In the genomic region with DNA sequence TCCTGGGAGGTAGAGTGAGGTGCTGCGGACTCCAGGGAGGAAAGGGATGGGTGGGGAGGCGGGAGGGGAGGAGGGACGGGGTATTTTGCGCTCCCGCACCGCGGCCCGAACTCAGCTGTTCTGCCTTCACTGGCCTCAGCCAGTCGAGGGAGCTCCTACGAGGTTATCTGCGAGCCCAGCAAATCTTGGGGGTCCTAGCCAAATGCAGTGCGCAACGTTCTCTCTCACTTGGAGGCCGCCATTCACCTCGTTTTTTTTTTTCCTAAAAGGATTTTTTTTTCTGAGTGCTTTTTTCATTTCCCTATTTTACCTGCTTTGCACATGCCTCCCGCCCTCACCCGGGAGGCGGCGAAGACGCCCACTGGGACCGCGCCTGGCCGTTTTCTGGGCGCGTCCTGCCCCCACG, we compare ENCODE assay signal across 7 cellular contexts. TPM values are rescaled to one million over a fixed set of nuclear protein-coding genes. Genes with fewer than 3 reads are reported as not detected.
DNase-seq lines count a peak whose midpoint lies in the region; ATAC-seq and TF ChIP-seq lines count a peak whose summit lies in the region.

No MANE protein-coding gene starts in this region.

- peak overlapping the region; percentile 93 for H3K27ac ChIP-seq in VCaP
- H3K27ac ChIP-seq in foreskin keratinocyte = peak overlapping the region; percentile 84
- peak overlapping the region; percentile 88 for H3K27ac ChIP-seq in skeletal muscle tissue (ENCODE audit: low read depth, low read length)

- TF ChIP-seq CTCF in VCaP (conservative IDR thresholded peaks at IDR 0.05) (no peak), foreskin keratinocyte (conservative IDR thresholded peaks at IDR 0.05) (no peak)

- peak; percentile 2 for ATAC-seq in HG02571 (IDR thresholded peaks at IDR 0.05; ENCODE audit: unreplicated experiment)
- ATAC-seq in foreskin keratinocyte = no peak
- ATAC-seq in activated CD4-positive, CD25-positive, alpha-beta regulatory T cell treated with anti-CD3 and anti-CD28 coated beads, Interleukin-2, amount 50 U/mL, for 24 hours = no peak

- H3K27me3 ChIP-seq in foreskin keratinocyte (peaks cover 18% of the 10 kb centered on the region), skeletal muscle tissue (ENCODE audit: control insufficient read depth in 3 of 3, insufficient read depth in 3 of 3, low read length in 3 of 3) (peaks cover 0 to 19% (median 4%) of the 10 kb centered on the region in 3 donors)

- peak overlapping the region; percentile 48 to 74 (median 73) for H3K4me3 ChIP-seq in skeletal muscle tissue (ENCODE audit: low read length in 3 of 3)

- DNase-seq in foreskin keratinocyte (no peak), putamen (ENCODE audit: low spot score) (no peak), cerebellar nuclear complex (lab: John Stamatoyannopoulos, UW) (no peak)

- no peaks in the 10 kb centered on the region for H3K9me3 ChIP-seq in skeletal muscle tissue (ENCODE audit: control insufficient read depth in 3 of 3, low read length in 3 of 3)

- peaks cover 5 to 9% (median 5%) of the 10 kb centered on the region in 3 donors for H3K36me3 ChIP-seq in skeletal muscle tissue (ENCODE audit: control insufficient read depth in 3 of 3, insufficient read depth in 3 of 3, low read length in 3 of 3)

- H3K4me1 ChIP-seq in foreskin keratinocyte (peaks cover 6% of the 10 kb centered on the region), skeletal muscle tissue (ENCODE audit: control insufficient read depth in 3 of 3, insufficient read depth in 3 of 3, low read length in 3 of 3) (peaks cover 28 to 42% (median 36%) of the 10 kb centered on the region in 3 donors)

- H3K9ac ChIP-seq in skeletal muscle tissue (ENCODE audit: low read depth in 1 of 3, low read length in 3 of 3) = peak overlapping the region in 2 of 3 donors; percentile 72 to 79

RNA-seq across cellular contexts. Expression of gene BCL2L11, which starts 0.9 kb away (rescaled TPM):
- total RNA-seq in foreskin keratinocyte = 2.7 and 2.9 TPM in 2 replicates
- 1.2 and 1.5 TPM in 2 replicates for polyA plus RNA-seq in foreskin keratinocyte
- 6.3 TPM for total RNA-seq in skeletal muscle tissue
